In genomic region chr18:38297910-38298309, GRCh38 we compare ENCODE assay signal across 19 cellular contexts.
DNase-seq lines count a peak whose midpoint lies in the region; ATAC-seq and TF ChIP-seq lines count a peak whose summit lies in the region.
"Had no signal": no experiment of that assay in that cellular context is flagged by ENCODE, and none has a peak within 500 bp of the region (broad histone marks: within the 10 kb centered on the region; RNA-seq: fewer than 3 reads in every experiment).

No MANE protein-coding gene starts in this region.

- H3K36me3 ChIP-seq in heart left ventricle, result no peaks in the 10 kb centered on the region
- H3K36me3 ChIP-seq: HAP-1 had no signal

- 79 to 90% (median 84%) methylated on average over 4 of the region's 4 CpGs for WGBS in heart left ventricle, 4 donors

- intact Hi-C loops in heart left ventricle (cut with DNase I), result no loop called here

- no peaks in the 10 kb centered on the region for H3K27me3 ChIP-seq in heart left ventricle

- POLR2A ChIA-PET in activated CD8-positive, alpha-beta T cell treated with anti-CD3 and anti-CD28 coated beads, Interleukin-2, amount 10 ng/mL, durations not matched to agents 7 days and 5 days (lab: Charles Lee), result no interaction called here

- no peak for TF ChIP-seq CTCF in GM13976 (IDR thresholded peaks at IDR 0.05; ENCODE audit: borderline replicate concordance, control extremely low read depth, extremely low read depth, insufficient read depth, missing control alignments)
- no peak for TF ChIP-seq CTCF in heart left ventricle (IDR thresholded peaks at IDR 0.05)

- in situ Hi-C loops in GM13976 (cut with MboI; ENCODE audit: low sequenced_read_pairs, unreplicated experiment), result no loop called here

- H3K4me1 Mint-ChIP-seq in activated CD8-positive, alpha-beta T cell treated with anti-CD3 and anti-CD28 coated beads, Interleukin-2, amount 10 ng/mL, durations not matched to agents 7 days and 5 days (ENCODE audit: low read depth), result no peaks in the 10 kb centered on the region
- H3K4me1 Mint-ChIP-seq: B cell; CD4-positive, alpha-beta memory T cell had no signal

- H3K4me3 Mint-ChIP-seq in activated CD8-positive, alpha-beta T cell treated with anti-CD3 and anti-CD28 coated beads, Interleukin-2, amount 10 ng/mL, durations not matched to agents 7 days and 5 days, result no peak overlapping the region
- H3K4me3 Mint-ChIP-seq: B cell; CD4-positive, alpha-beta memory T cell had no signal

- H3K4me3 ChIP-seq in heart left ventricle, result no peak overlapping the region
- H3K4me3 ChIP-seq: HAP-1 had no signal

- no peaks in the 10 kb centered on the region for H3K27me3 Mint-ChIP-seq in activated CD8-positive, alpha-beta T cell treated with anti-CD3 and anti-CD28 coated beads, Interleukin-2, amount 10 ng/mL, durations not matched to agents 7 days and 5 days (ENCODE audit: low read depth)
- H3K27me3 Mint-ChIP-seq: B cell; CD4-positive, alpha-beta memory T cell had no signal

- no peak overlapping the region for H3K27ac Mint-ChIP-seq in activated CD8-positive, alpha-beta T cell treated with anti-CD3 and anti-CD28 coated beads, Interleukin-2, amount 10 ng/mL, durations not matched to agents 7 days and 5 days
- H3K27ac Mint-ChIP-seq: B cell; CD4-positive, alpha-beta memory T cell had no signal

- no peaks in the 10 kb centered on the region for H3K4me1 ChIP-seq in heart left ventricle
- H3K4me1 ChIP-seq: HAP-1 had no signal

- DNase-seq in NCI-H2171 treated with DMSO at 0.1 percent for 48 hours (lab: John Stamatoyannopoulos, UW), result peak; percentile 47
- DNase-seq in NCI-H2171 (lab: John Stamatoyannopoulos, UW), result no peak
- peak; percentile 60 for DNase-seq in NCI-H82 treated with DMSO at 0.1 percent for 48 hours (lab: John Stamatoyannopoulos, UW; ENCODE audit: unreplicated experiment)
- DNase-seq in cerebellum (ENCODE audit: low spot score), result peak; percentile 65
- DNase-seq in GM13976 (ENCODE audit: low spot score), result no peak
- DNase-seq in activated CD8-positive, alpha-beta T cell treated with anti-CD3 and anti-CD28 coated beads, Interleukin-2, amount 10 ng/mL, durations not matched to agents 7 days and 5 days, result no peak
- DNase-seq in heart left ventricle, result no peak
- DNase-seq: CD4-positive, alpha-beta memory T cell; GF-D8; NCI-H1105; NCI-H526; OCI-M1; SHP77 treated with DMSO at 0.1 percent for 48 hours; T-helper 2 cell had no signal

- no peak overlapping the region for H3K27ac ChIP-seq in heart left ventricle
- H3K27ac ChIP-seq: 22Rv1, HL-60 had no signal

- TF ChIP-seq POLR2A in heart left ventricle (IDR thresholded peaks at IDR 0.05), result no peak

- peaks cover 4% of the 10 kb centered on the region for H3K9me3 Mint-ChIP-seq in activated CD8-positive, alpha-beta T cell treated with anti-CD3 and anti-CD28 coated beads, Interleukin-2, amount 10 ng/mL, durations not matched to agents 7 days and 5 days (ENCODE audit: insufficient read depth)

- H3K9me3 ChIP-seq in heart left ventricle, result peaks cover 0 to 3% (median 0%) of the 10 kb centered on the region in 12 donors
- H3K9me3 ChIP-seq: HAP-1 had no signal

- ATAC-seq in activated CD8-positive, alpha-beta T cell treated with anti-CD3 and anti-CD28 coated beads, Interleukin-2, amount 10 ng/mL, durations not matched to agents 7 days and 5 days, result no peak
- ATAC-seq in GM21360 (IDR thresholded peaks at IDR 0.05; ENCODE audit: unreplicated experiment), result no peak
- ATAC-seq in heart left ventricle, result no peak

- H3K36me3 Mint-ChIP-seq in activated CD8-positive, alpha-beta T cell treated with anti-CD3 and anti-CD28 coated beads, Interleukin-2, amount 10 ng/mL, durations not matched to agents 7 days and 5 days (ENCODE audit: low read depth), result no peaks in the 10 kb centered on the region
- H3K36me3 Mint-ChIP-seq: CD4-positive, alpha-beta memory T cell had no signal

- CTCF ChIA-PET in activated CD8-positive, alpha-beta T cell treated with anti-CD3 and anti-CD28 coated beads, Interleukin-2, amount 10 ng/mL, durations not matched to agents 7 days and 5 days (lab: Charles Lee), result no interaction called here

Comparison
In these comparisons a context has a peak if more than half of its experiments do, and no peak if none do; other contexts are left out.
1. DNase-seq: peak in NCI-H2171 treated with DMSO at 0.1 percent for 48 hours (single experiment), NCI-H82 treated with DMSO at 0.1 percent for 48 hours (single experiment) and cerebellum (single experiment); none in NCI-H2171 (single experiment), GM13976 (single experiment), activated CD8-positive, alpha-beta T cell treated with anti-CD3 and anti-CD28 coated beads, Interleukin-2, amount 10 ng/mL, durations not matched to agents 7 days and 5 days (single experiment) and heart left ventricle (0 of 5).